Comparison of ENCODE assay signal across 20 cellular contexts in the genomic region with DNA sequence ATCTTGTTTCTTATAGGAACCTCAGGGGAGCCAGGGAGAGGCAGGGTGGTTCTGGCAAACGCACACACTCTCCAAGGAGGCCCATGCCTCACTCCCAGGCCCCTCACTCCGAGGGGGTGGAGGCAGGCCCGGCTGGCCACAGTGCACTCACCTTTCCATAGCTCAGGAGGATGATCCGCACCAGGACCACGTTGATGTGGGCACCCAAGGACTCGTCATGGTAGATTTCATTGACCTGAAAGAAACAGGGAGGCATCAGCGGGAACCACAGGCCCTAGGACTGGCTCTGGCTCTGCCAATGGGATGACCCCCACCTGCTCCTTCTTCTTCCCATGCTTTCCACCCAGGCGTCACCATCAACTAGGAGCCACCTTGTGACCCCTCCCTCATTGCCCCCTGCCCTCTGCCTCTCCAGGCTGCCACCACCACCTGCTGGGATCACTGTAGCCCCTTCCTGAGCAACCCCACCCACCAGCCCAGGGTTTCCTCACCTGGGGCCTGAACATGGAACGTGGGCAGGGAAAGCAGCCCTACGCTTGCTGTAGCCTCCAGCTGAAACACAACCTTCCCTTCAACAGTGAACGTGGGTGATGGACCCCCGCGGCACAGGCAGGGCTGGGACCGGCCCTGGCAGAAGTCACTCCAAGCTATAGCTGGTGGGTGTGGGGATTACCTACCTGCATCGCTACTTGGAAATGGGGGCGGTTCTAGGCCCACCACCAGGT.
A peak's percentile ranks its signal among the peaks of the same experiment; 100 is the strongest.
DNase-seq lines count a peak whose midpoint lies in the region; ATAC-seq and TF ChIP-seq lines count a peak whose summit lies in the region.
"Had no signal": no experiment of that assay in that cellular context is flagged by ENCODE, and none has a peak within 500 bp of the region (broad histone marks: within the 10 kb centered on the region; RNA-seq: fewer than 3 reads in every experiment).

No MANE protein-coding gene starts in this region.

- TF ChIP-seq CTCF in left ventricle myocardium inferior (IDR thresholded peaks at IDR 0.05; ENCODE audit: borderline replicate concordance): no peak
- no peak for TF ChIP-seq CTCF in RWPE2 (IDR thresholded peaks at IDR 0.05; ENCODE audit: poor library complexity, severe bottlenecking)
- TF ChIP-seq CTCF in nephron progenitor cell (IDR thresholded peaks at IDR 0.05): no peak

- peak overlapping the region; percentile 97 for H3K27ac Mint-ChIP-seq in nephron progenitor cell
- H3K27ac Mint-ChIP-seq: CD4-positive, alpha-beta memory T cell had no signal

- H3K4me3 Mint-ChIP-seq in nephron progenitor cell: no peak overlapping the region
- H3K4me3 Mint-ChIP-seq: CD4-positive, alpha-beta memory T cell had no signal

- peak; percentile 17 for DNase-seq in left ventricle myocardium superior
- DNase-seq in left ventricle myocardium inferior: no peak
- peak; percentile 50 for DNase-seq in RWPE2 (ENCODE audit: low spot score)
- no peak for DNase-seq in nephron progenitor cell
- DNase-seq in MG63: no peak
- DNase-seq in cortex of kidney (lab: John Stamatoyannopoulos, UW): no peak
- DNase-seq: CD4-positive, alpha-beta memory T cell; COR-L47; DMS53; NCI-H1092; NCI-H1417 treated with DMSO at 0.1 percent for 48 hours; NCI-H1694 treated with DMSO at 0.1 percent for 48 hours; NCI-H2081; NCI-H2227 treated with DMSO at 0.1 percent for 48 hours; NCI-H526 treated with DMSO at 0.1 percent for 48 hours; RPMI8226; SHP77 treated with DMSO at 0.1 percent for 48 hours had no signal

- peaks cover 52% of the 10 kb centered on the region for H3K4me1 Mint-ChIP-seq in nephron progenitor cell
- H3K4me1 Mint-ChIP-seq: CD4-positive, alpha-beta memory T cell had no signal

- intact Hi-C loops in left ventricle myocardium superior (cut with micrococcal nuclease): no loop called here
- intact Hi-C loops in left ventricle myocardium inferior (cut with micrococcal nuclease): no loop called here

- peaks cover 18% of the 10 kb centered on the region for H3K9me3 Mint-ChIP-seq in nephron progenitor cell

- H3K27ac ChIP-seq in left ventricle myocardium inferior (replicated peaks) (no peak overlapping the region), RWPE2 (ENCODE audit: poor library complexity, severe bottlenecking) (no peak overlapping the region)
- H3K27ac ChIP-seq: HL-60, SK-N-MC had no signal

- H3K36me3 ChIP-seq in left ventricle myocardium inferior: peaks cover 11% of the 10 kb centered on the region
- H3K36me3 ChIP-seq in RWPE2 (ENCODE audit: low read depth): no peaks in the 10 kb centered on the region
- H3K36me3 ChIP-seq in MG63: peaks cover 85% of the 10 kb centered on the region

- H3K4me1 ChIP-seq in left ventricle myocardium inferior (no peaks in the 10 kb centered on the region), RWPE2 (ENCODE audit: insufficient read depth, poor library complexity, severe bottlenecking) (no peaks in the 10 kb centered on the region)

- H3K36me3 Mint-ChIP-seq in nephron progenitor cell (ENCODE audit: low read depth): peaks cover 21% of the 10 kb centered on the region
- H3K36me3 Mint-ChIP-seq: CD4-positive, alpha-beta memory T cell had no signal

- peaks cover 11% of the 10 kb centered on the region for H3K27me3 Mint-ChIP-seq in nephron progenitor cell (ENCODE audit: low read depth, poor library complexity)

- ATAC-seq in left ventricle myocardium superior (no peak), RWPE2 (ENCODE audit: low read depth) (no peak), GM21515 (IDR thresholded peaks at IDR 0.05; ENCODE audit: unreplicated experiment) (no peak)

- peaks cover 17% of the 10 kb centered on the region for H3K9me3 ChIP-seq in left ventricle myocardium inferior (replicated peaks)
- peaks cover 14% of the 10 kb centered on the region for H3K9me3 ChIP-seq in RWPE2 (ENCODE audit: severe bottlenecking)
- H3K9me3 ChIP-seq in MG63: peaks cover 12% of the 10 kb centered on the region

- H3K27me3 ChIP-seq in left ventricle myocardium inferior (ENCODE audit: low read depth) (peaks cover 87% of the 10 kb centered on the region), RWPE2 (ENCODE audit: insufficient read depth, poor library complexity, severe bottlenecking) (no peaks in the 10 kb centered on the region), MG63 (no peaks in the 10 kb centered on the region)

- H3K4me3 ChIP-seq in left ventricle myocardium inferior (no peak overlapping the region), RWPE2 (ENCODE audit: severe bottlenecking) (no peak overlapping the region), MG63 (no peak overlapping the region)
- H3K4me3 ChIP-seq: SK-N-MC had no signal

Comparison
In these comparisons a context has a peak if more than half of its experiments do, and no peak if none do; other contexts are left out.
1. DNase-seq: peak in left ventricle myocardium superior (single experiment) and RWPE2 (single experiment); none in left ventricle myocardium inferior (single experiment), nephron progenitor cell (single experiment), MG63 (single experiment) and cortex of kidney (single experiment).